ENCODE assay signal across 22 cellular contexts in the genomic region with DNA sequence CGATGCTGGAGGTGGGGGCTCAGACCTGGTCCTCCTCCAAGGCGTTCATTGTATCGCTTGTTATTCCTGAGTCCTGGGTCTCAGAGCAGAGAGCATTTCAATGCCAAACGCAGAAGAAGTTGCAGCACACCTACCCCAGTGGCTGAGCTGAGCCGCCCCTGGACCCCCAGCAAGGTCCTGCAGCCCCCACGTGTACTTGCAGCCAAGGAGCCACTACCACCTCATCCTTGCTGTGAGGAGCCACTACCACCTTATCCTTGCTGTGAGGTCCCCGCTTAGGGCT. TPM values are rescaled to one million over a fixed set of nuclear protein-coding genes. Genes with fewer than 3 reads are reported as not detected.
DNase-seq lines count a peak whose midpoint lies in the region; ATAC-seq, FAIRE-seq and TF ChIP-seq lines count a peak whose summit lies in the region.
"Had no signal": no experiment of that assay in that cellular context is flagged by ENCODE, and none has a peak within 500 bp of the region (broad histone marks: within the 10 kb centered on the region; RNA-seq: fewer than 3 reads in every experiment).

No MANE protein-coding gene starts in this region.

- H3K4me1 Mint-ChIP-seq in CD4-positive, alpha-beta T cell (ENCODE audit: low read depth), result peaks cover 43% of the 10 kb centered on the region
- H3K4me1 Mint-ChIP-seq in WTC11, result peaks cover 8% of the 10 kb centered on the region
- H3K4me1 Mint-ChIP-seq in activated T-helper 17 cell treated with anti-CD3 and anti-CD28 coated beads, Interleukin-2, amount 50 U/mL, for 72 hours, result peaks cover 11% of the 10 kb centered on the region

- no peak for TF ChIP-seq CTCF in CD4-positive, alpha-beta T cell (IDR thresholded peaks at IDR 0.05)
- TF ChIP-seq CTCF in stomach (IDR thresholded peaks at IDR 0.05) (no peak), WTC11 (IDR thresholded peaks at IDR 0.05) (no peak)

- DNase-seq in CD4-positive, alpha-beta T cell, result no peak
- DNase-seq in stomach, result no peak
- no peak for DNase-seq in WTC11 (ENCODE audit: low spot score)
- DNase-seq in RCC 7860 (ENCODE audit: low spot score), result no peak
- no peak for DNase-seq in HUDEP-2 (lab: John Stamatoyannopoulos, UW; ENCODE audit: unreplicated experiment in 76 of 76)
- DNase-seq: EL, GF-D8, Karpas-422, MV-4-11, NCI-H1105 treated with DMSO at 0.1 percent for 48 hours, NCI-H1694, NCI-H2081, NCI-H2171 treated with DMSO at 0.1 percent for 48 hours, NCI-H524 treated with DMSO at 0.1 percent for 48 hours, NCI-H82, Right ventricle myocardium superior had no signal

- POLR2A ChIA-PET in CD4-positive, alpha-beta T cell (lab: Charles Lee), result no interaction called here
- POLR2A ChIA-PET in WTC11 (lab: Charles Lee), result no interaction called here

- peak overlapping the region; percentile 69 for H3K27ac Mint-ChIP-seq in CD4-positive, alpha-beta T cell
- no peak overlapping the region for H3K27ac Mint-ChIP-seq in WTC11
- H3K27ac Mint-ChIP-seq in activated T-helper 17 cell treated with anti-CD3 and anti-CD28 coated beads, Interleukin-2, amount 50 U/mL, for 72 hours, result no peak overlapping the region
- H3K27ac Mint-ChIP-seq: CD14-positive monocyte had no signal

- H3K36me3 ChIP-seq in stomach, result no peaks in the 10 kb centered on the region

- peaks cover 26 to 81% (median 51%) of the 10 kb centered on the region in 4 donors for H3K4me1 ChIP-seq in stomach

- H3K27me3 Mint-ChIP-seq in CD4-positive, alpha-beta T cell, result no peaks in the 10 kb centered on the region
- no peaks in the 10 kb centered on the region for H3K27me3 Mint-ChIP-seq in WTC11 (ENCODE audit: low read depth)
- no peaks in the 10 kb centered on the region for H3K27me3 Mint-ChIP-seq in activated T-helper 17 cell treated with anti-CD3 and anti-CD28 coated beads, Interleukin-2, amount 50 U/mL, for 72 hours

- H3K4me3 Mint-ChIP-seq in CD4-positive, alpha-beta T cell, result no peak overlapping the region
- H3K4me3 Mint-ChIP-seq in WTC11, result no peak overlapping the region
- H3K4me3 Mint-ChIP-seq in activated T-helper 17 cell treated with anti-CD3 and anti-CD28 coated beads, Interleukin-2, amount 50 U/mL, for 72 hours, result no peak overlapping the region
- H3K4me3 Mint-ChIP-seq: CD14-positive monocyte had no signal

- no peak for TF ChIP-seq POLR2A in stomach (IDR thresholded peaks at IDR 0.05)

- no peak overlapping the region for H3K4me3 ChIP-seq in stomach

- no peak for ATAC-seq in CD4-positive, alpha-beta T cell (ENCODE audit: poor library complexity)
- no peak for ATAC-seq in WTC11
- ATAC-seq in activated T-helper 17 cell treated with anti-CD3 and anti-CD28 coated beads, Interleukin-2, amount 50 U/mL, for 72 hours (replicated peaks), result no peak

- no peaks in the 10 kb centered on the region for H3K9me3 ChIP-seq in CD4-positive, alpha-beta T cell (ENCODE audit: control insufficient read depth, low read length)
- H3K9me3 ChIP-seq in stomach, result no peaks in the 10 kb centered on the region

- 79 to 99% (median 90%) methylated on average over 3 to 7 of the region's 7 CpGs for WGBS in stomach, 5 donors

- no peak for TF ChIP-seq EP300 in stomach (IDR thresholded peaks at IDR 0.05)

- CTCF ChIA-PET in CD4-positive, alpha-beta T cell (lab: Charles Lee), result no interaction called here
- CTCF ChIA-PET in WTC11 (lab: Charles Lee), result interaction anchor here (1.0 to 1.8 kb wide), 3 partner anchors 25 to 307 kb away, joined by 3 to 5 read pairs (median 4); partner anchors contain the start of gene ARL2BP

- H3K27ac ChIP-seq in CD4-positive, alpha-beta T cell (ENCODE audit: low read depth, low read length), result no peak overlapping the region
- H3K27ac ChIP-seq in angular gyrus (ENCODE audit: low read depth, low read length), result peak overlapping the region; percentile 99
- H3K27ac ChIP-seq in layer of hippocampus (ENCODE audit: low read depth, low read length), result peak overlapping the region; percentile 94
- peak overlapping the region in 4 of 5 donors; percentile 86 to 92 (median 90) for H3K27ac ChIP-seq in stomach

- FAIRE-seq in RCC 7860 (lab: Jason Lieb, UNC), result no peak
- FAIRE-seq: A204.1, GM19239 had no signal

- H3K36me3 Mint-ChIP-seq in CD4-positive, alpha-beta T cell (ENCODE audit: low read depth), result no peaks in the 10 kb centered on the region
- no peaks in the 10 kb centered on the region for H3K36me3 Mint-ChIP-seq in WTC11
- no peaks in the 10 kb centered on the region for H3K36me3 Mint-ChIP-seq in activated T-helper 17 cell treated with anti-CD3 and anti-CD28 coated beads, Interleukin-2, amount 50 U/mL, for 72 hours (ENCODE audit: low read depth)
- H3K36me3 Mint-ChIP-seq: CD14-positive monocyte had no signal

- intact Hi-C loops in CD4-positive, alpha-beta T cell (cut with DNase I, micrococcal nuclease), result no loop called here
- intact Hi-C loops in stomach (cut with DNase I; ENCODE audit: low total_unique reads), result no loop called here

- H3K9me3 Mint-ChIP-seq in CD4-positive, alpha-beta T cell, result no peaks in the 10 kb centered on the region
- no peaks in the 10 kb centered on the region for H3K9me3 Mint-ChIP-seq in WTC11
- H3K9me3 Mint-ChIP-seq in activated T-helper 17 cell treated with anti-CD3 and anti-CD28 coated beads, Interleukin-2, amount 50 U/mL, for 72 hours, result no peaks in the 10 kb centered on the region
- H3K9me3 Mint-ChIP-seq: CD14-positive monocyte had no signal

- H3K27me3 ChIP-seq in CD4-positive, alpha-beta T cell (ENCODE audit: control insufficient read depth, insufficient read depth, low read length), result no peaks in the 10 kb centered on the region
- H3K27me3 ChIP-seq in layer of hippocampus (ENCODE audit: control insufficient read depth, insufficient read depth, low read length) (no peaks in the 10 kb centered on the region), stomach (no peaks in the 10 kb centered on the region)

TF ChIP-seq in WTC11, 78 proteins besides CTCF, POLR2A, EP300 and RAD21 (continues in another document):
- TF ChIP-seq ZNF138 (CRISPR knock-in tag; conservative IDR thresholded peaks at IDR 0.05), result no peak
- TF ChIP-seq, protein P1, sequence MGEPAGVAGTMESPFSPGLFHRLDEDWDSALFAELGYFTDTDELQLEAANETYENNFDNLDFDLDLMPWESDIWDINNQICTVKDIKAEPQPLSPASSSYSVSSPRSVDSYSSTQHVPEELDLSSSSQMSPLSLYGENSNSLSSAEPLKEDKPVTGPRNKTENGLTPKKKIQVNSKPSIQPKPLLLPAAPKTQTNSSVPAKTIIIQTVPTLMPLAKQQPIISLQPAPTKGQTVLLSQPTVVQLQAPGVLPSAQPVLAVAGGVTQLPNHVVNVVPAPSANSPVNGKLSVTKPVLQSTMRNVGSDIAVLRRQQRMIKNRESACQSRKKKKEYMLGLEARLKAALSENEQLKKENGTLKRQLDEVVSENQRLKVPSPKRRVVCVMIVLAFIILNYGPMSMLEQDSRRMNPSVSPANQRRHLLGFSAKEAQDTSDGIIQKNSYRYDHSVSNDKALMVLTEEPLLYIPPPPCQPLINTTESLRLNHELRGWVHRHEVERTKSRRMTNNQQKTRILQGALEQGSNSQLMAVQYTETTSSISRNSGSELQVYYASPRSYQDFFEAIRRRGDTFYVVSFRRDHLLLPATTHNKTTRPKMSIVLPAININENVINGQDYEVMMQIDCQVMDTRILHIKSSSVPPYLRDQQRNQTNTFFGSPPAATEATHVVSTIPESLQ (CRISPR knock-in tag; IDR thresholded peaks at IDR 0.05), result no peak
- TF ChIP-seq PREB (CRISPR knock-in tag; IDR thresholded peaks at IDR 0.05; ENCODE audit: borderline replicate concordance), result no peak
- no peak for TF ChIP-seq MYBL2 (CRISPR knock-in tag; IDR thresholded peaks at IDR 0.05)
- no peak for TF ChIP-seq ATF1 (CRISPR knock-in tag; IDR thresholded peaks at IDR 0.05)
- no peak for TF ChIP-seq SP1 (CRISPR knock-in tag; conservative IDR thresholded peaks at IDR 0.05)
- TF ChIP-seq, protein P2, sequence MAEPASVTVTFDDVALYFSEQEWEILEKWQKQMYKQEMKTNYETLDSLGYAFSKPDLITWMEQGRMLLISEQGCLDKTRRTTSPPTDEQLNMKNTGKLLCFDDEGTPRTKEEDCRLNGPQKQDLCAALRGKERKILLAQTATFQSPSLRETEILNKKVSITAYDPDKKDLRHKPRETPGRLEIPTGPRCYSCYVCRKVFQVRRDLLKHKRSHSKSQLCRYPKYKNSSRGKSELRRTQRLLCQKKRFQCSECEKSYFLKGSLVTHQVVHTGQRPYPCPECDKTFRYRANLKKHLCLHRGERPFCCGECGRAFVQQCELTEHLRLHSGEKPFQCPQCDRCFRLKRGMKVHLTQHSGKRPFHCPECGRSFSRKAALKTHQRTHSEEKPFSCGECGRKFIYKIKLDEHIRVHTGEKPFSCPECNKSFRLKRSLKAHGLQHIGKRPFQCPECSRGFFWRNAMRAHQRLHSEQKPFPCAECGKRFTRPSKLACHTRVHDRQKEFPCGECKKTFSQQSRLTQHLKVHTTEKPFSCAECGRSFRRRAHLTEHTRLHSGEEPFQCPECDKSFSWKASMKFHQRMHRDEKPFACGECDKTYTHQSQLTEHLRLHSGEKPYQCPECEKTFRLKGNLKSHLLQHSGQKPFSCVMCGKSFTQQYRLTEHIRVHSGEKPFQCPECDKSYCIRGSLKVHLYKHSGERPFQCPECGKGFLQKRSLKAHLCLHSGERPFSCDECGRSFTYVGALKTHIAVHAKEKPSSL (CRISPR knock-in tag; conservative IDR thresholded peaks at IDR 0.05), result no peak
- no peak for TF ChIP-seq SMAD4 (CRISPR knock-in tag; IDR thresholded peaks at IDR 0.05)
- TF ChIP-seq KAT7 (CRISPR knock-in tag; IDR thresholded peaks at IDR 0.05; ENCODE audit: borderline replicate concordance), result no peak

RNA-seq across cellular contexts. Expression of gene PLLP, which starts 13.5 kb away (rescaled TPM):
- 1 to 10 TPM; 1.8 to 2.5 TPM for total RNA-seq in CD4-positive, alpha-beta T cell
- total RNA-seq in stomach (100 to 1,000 TPM in 2 of 5 donors, 10 to 100 TPM in 3; 27.4 to 190 (median 59.1) TPM), WTC11 (2021) (2.8 to 3.4 TPM (median 3.2 TPM) in 3 replicates)
- 10 to 100 TPM; 39.0 to 46.6 (median 43.7) TPM for polyA plus RNA-seq in stomach
- total RNA-seq in activated T-helper 17 cell treated with anti-CD3 and anti-CD28 coated beads, Interleukin-2, amount 50 U/mL, for 72 hours, result not detected

RNA-seq across cellular contexts. Expression of gene ARL2BP, which starts 25.9 kb away (rescaled TPM):
- total RNA-seq in CD4-positive, alpha-beta T cell, result 10 to 100 TPM; 32.4 to 35.6 TPM
- 10 to 100 TPM; 15.6 to 61.6 (median 46.7) TPM for total RNA-seq in stomach
- 10 to 100 TPM; 24.0 to 46.6 (median 39.8) TPM for polyA plus RNA-seq in stomach
- 10.6 to 12.4 TPM (median 12.3 TPM) in 3 replicates for total RNA-seq in WTC11 (2021)
- 10 to 100 TPM; 17.0 to 23.5 TPM for total RNA-seq in activated T-helper 17 cell treated with anti-CD3 and anti-CD28 coated beads, Interleukin-2, amount 50 U/mL, for 72 hours
